Comparison of ENCODE assay signal across 8 cellular contexts in the genomic region with DNA sequence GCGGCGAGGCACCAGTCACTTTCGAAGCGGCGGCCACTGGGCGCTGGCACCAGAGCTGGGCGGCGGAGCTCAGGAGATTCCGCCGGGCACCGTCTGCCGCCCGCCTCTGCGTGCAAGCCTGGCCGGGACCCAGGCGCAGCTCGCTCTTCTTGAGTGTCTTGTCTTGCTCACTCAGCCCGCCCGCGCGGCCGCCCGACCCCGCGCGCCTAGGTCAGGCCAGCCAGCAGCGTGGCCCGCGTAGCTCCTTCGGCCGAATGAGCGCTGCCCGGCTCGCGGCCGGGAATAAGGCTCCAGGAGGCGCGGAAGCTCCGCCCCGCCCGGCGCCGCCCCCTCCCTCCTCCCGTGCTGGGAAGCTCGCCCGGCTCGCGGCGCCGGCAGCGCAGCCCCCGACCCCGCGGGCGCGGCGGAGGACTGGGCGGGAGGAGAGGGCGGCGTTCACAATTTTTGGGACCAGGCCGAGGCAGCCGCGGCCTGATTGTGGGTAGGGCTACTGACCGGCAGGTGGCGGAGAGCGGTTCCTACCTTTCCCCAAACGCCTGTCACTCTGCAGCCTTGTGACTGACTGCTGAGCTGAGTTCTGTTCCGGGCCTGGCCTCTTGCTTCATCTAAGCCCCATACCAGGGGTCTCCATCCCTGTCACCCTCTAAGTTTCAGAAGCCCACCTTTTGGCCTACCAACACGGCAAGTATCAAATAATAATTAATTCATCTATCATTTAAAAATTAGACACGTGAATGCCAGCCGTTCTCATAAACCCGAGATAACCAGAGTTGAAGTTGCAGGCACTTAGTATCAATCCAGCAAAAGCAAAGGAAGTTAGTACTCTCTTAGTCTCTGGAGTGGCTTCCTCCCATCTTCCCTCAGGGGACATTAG. TPM values are rescaled to one million over a fixed set of nuclear protein-coding genes. Genes with fewer than 3 reads are reported as not detected.
DNase-seq lines count a peak whose midpoint lies in the region; ATAC-seq and TF ChIP-seq lines count a peak whose summit lies in the region.

A gene with protein sequence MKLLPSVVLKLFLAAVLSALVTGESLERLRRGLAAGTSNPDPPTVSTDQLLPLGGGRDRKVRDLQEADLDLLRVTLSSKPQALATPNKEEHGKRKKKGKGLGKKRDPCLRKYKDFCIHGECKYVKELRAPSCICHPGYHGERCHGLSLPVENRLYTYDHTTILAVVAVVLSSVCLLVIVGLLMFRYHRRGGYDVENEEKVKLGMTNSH (minus strand): TSS at position 256 of the 874 bp plus-strand sequence. CDS start 275 bp downstream, outside the sequence.

- peak within 1 kb of the TSS; percentile 52 for H3K27ac Mint-ChIP-seq in activated naive CD4-positive, alpha-beta T cell treated with anti-CD3 and anti-CD28 coated beads, Interleukin-2, amount 50 U/mL, for 24 hours

- H3K27me3 Mint-ChIP-seq in activated naive CD4-positive, alpha-beta T cell treated with anti-CD3 and anti-CD28 coated beads, Interleukin-2, amount 50 U/mL, for 24 hours, result no peaks in the 10 kb centered on the region

- no peaks in the 10 kb centered on the region for H3K9me3 Mint-ChIP-seq in activated naive CD4-positive, alpha-beta T cell treated with anti-CD3 and anti-CD28 coated beads, Interleukin-2, amount 50 U/mL, for 24 hours

- H3K36me3 Mint-ChIP-seq in activated naive CD4-positive, alpha-beta T cell treated with anti-CD3 and anti-CD28 coated beads, Interleukin-2, amount 50 U/mL, for 24 hours, result peaks cover 2% of the 10 kb centered on the region

- WGBS in HUES64, result 4% methylated on average over 72 of the region's 72 CpGs

- no peaks in the 10 kb centered on the region for H3K9me3 ChIP-seq in DND-41 (ENCODE audit: insufficient read depth, low read length, severe bottlenecking)
- H3K9me3 ChIP-seq in HUES64 (ENCODE audit: insufficient read depth, low read depth, low read length), result no peaks in the 10 kb centered on the region
- H3K9me3 ChIP-seq in neuron (ENCODE audit: low read length), result no peaks in the 10 kb centered on the region
- H3K9me3 ChIP-seq in upper lobe of right lung, result no peaks in the 10 kb centered on the region

- intact Hi-C loops in upper lobe of right lung (cut with DNase I), result loop anchor here (5.0 kb wide), 1 partner anchor 104 kb away; no protein-coding TSS in a partner anchor

- H3K4me3 ChIP-seq in DND-41 (ENCODE audit: low read depth in 1 of 2, low read length in 2 of 2), result peak within 1 kb of the TSS in 1 of 2 experiments; percentile 59; a peak in 3 of 4 replicates
- peak within 1 kb of the TSS; percentile 84 for H3K4me3 ChIP-seq in HUES64 (ENCODE audit: low read length)
- peak within 1 kb of the TSS; percentile 63 for H3K4me3 ChIP-seq in neuron (ENCODE audit: low read length)
- peak within 1 kb of the TSS; percentile 90 for H3K4me3 ChIP-seq in upper lobe of right lung

- 0 out of 2 replicates have a peak, but pooled peaks cover 3% of the 10 kb centered on the region for H4K20me1 ChIP-seq in DND-41 (ENCODE audit: insufficient read depth, low read length)

- ATAC-seq in DND-41 (ENCODE audit: insufficient read depth, low read depth), result peak; percentile 69
- ATAC-seq in GM21526 (IDR thresholded peaks at IDR 0.05; ENCODE audit: low FRiP score, unreplicated experiment), result peak; percentile 77
- ATAC-seq in upper lobe of right lung, result peak; percentile 89

- H3K9ac ChIP-seq in DND-41 (ENCODE audit: low read depth, low read length) (peak within 1 kb of the TSS; percentile 47), HUES64 (ENCODE audit: low read depth, low read length) (peak within 1 kb of the TSS; percentile 75)

- DNase-seq in DND-41 (peak; percentile 65), SHP77 (lab: John Stamatoyannopoulos, UW) (peak; percentile 85 to 87), germinal center (ENCODE audit: low spot score) (peak; percentile 78), upper lobe of right lung (peak; percentile 94)

- H3K4me1 ChIP-seq in DND-41 (ENCODE audit: insufficient read depth, low read length) (peaks cover 42% of the 10 kb centered on the region), HUES64 (ENCODE audit: insufficient read depth, low read length) (peaks cover 16% of the 10 kb centered on the region), neuron (ENCODE audit: insufficient read depth, low read length) (peaks cover 6% of the 10 kb centered on the region), upper lobe of right lung (peaks cover 42% of the 10 kb centered on the region)

- H3K27ac ChIP-seq in DND-41 (ENCODE audit: low read length) (no peak within 1 kb of the TSS), HUES64 (ENCODE audit: low read depth, low read length) (peak within 1 kb of the TSS; percentile 49; the same call in 1 of the 2 replicates), upper lobe of right lung (peak within 1 kb of the TSS; percentile 82)

- H3K27me3 ChIP-seq in DND-41 (ENCODE audit: insufficient read depth, low read length, poor library complexity), result peaks cover 33% of the 10 kb centered on the region
- peaks cover 15% of the 10 kb centered on the region for H3K27me3 ChIP-seq in HUES64 (ENCODE audit: insufficient read depth, low read length)
- peaks cover 16% of the 10 kb centered on the region for H3K27me3 ChIP-seq in neuron (ENCODE audit: insufficient read depth, low read length)
- no peaks in the 10 kb centered on the region for H3K27me3 ChIP-seq in upper lobe of right lung

- peak within 1 kb of the TSS; percentile 76 for H2AFZ ChIP-seq in DND-41 (ENCODE audit: low read depth, low read length)
- H2AFZ ChIP-seq in neuron (ENCODE audit: low read depth, low read length), result peak within 1 kb of the TSS; percentile 77

- H3K4me2 ChIP-seq in DND-41 (ENCODE audit: insufficient read depth, low read length), result peak within 1 kb of the TSS; percentile 85

- peak; percentile 28 for TF ChIP-seq CTCF in DND-41 (IDR thresholded peaks at IDR 0.05; ENCODE audit: borderline replicate concordance, extremely low read depth, low read length, poor library complexity, severe bottlenecking)
- TF ChIP-seq CTCF in upper lobe of right lung (IDR thresholded peaks at IDR 0.05), result peak; percentile 52

- H3K4me3 Mint-ChIP-seq in activated naive CD4-positive, alpha-beta T cell treated with anti-CD3 and anti-CD28 coated beads, Interleukin-2, amount 50 U/mL, for 24 hours, result peak within 1 kb of the TSS; percentile 82

- H3K79me2 ChIP-seq in DND-41 (ENCODE audit: insufficient read depth, low read length), result no peaks in the 10 kb centered on the region

- H3K4me1 Mint-ChIP-seq in activated naive CD4-positive, alpha-beta T cell treated with anti-CD3 and anti-CD28 coated beads, Interleukin-2, amount 50 U/mL, for 24 hours, result peaks cover 50% of the 10 kb centered on the region

- H3K36me3 ChIP-seq in DND-41 (ENCODE audit: insufficient read depth, low read length) (no peaks in the 10 kb centered on the region), HUES64 (ENCODE audit: insufficient read depth, low read length) (peaks cover 4% of the 10 kb centered on the region; the same call in 1 of the 2 replicates), neuron (ENCODE audit: insufficient read depth, low read length) (no peaks in the 10 kb centered on the region), upper lobe of right lung (no peaks in the 10 kb centered on the region)

RNA-seq across cellular contexts. Expression of the gene that starts here (rescaled TPM):
- 1.6 TPM for polyA plus RNA-seq in HUES64 (2013, experiment 1 of 2)
- polyA plus RNA-seq in HUES64 (2013, experiment 2 of 2), result 2.0 TPM
- total RNA-seq in upper lobe of right lung, result 44.3 TPM
